8 cellular contexts compared by ENCODE assay signal in genomic region chr12:12717586-12718381, GRCh38. TPM values are rescaled to one million over a fixed set of nuclear protein-coding genes. Genes with fewer than 3 reads are reported as not detected.
DNase-seq lines count a peak whose midpoint lies in the region; ATAC-seq and TF ChIP-seq lines count a peak whose summit lies in the region.

No MANE protein-coding gene starts in this region.

- no peaks in the 10 kb centered on the region for H3K9me3 ChIP-seq in mammary epithelial cell (replicated peaks; ENCODE audit: insufficient read depth, low read length)

- peaks cover 56% of the 10 kb centered on the region for H3K79me2 ChIP-seq in mammary epithelial cell (ENCODE audit: insufficient read depth, low read length)

- dilution Hi-C loops in mammary epithelial cell (cut with HindIII; ENCODE audit: low sequenced_read_pairs) = no loop called here

- H3K4me3 ChIP-seq in mammary epithelial cell (replicated peaks in 1 of 3; ENCODE audit: insufficient read depth in 1 of 3, low read depth in 2 of 3, low read length in 3 of 3) = peak overlapping the region; percentile 92 to 95 (median 95)

- TSS peak; percentile 47 for BruUV-seq in mammary epithelial cell (replicated peaks; lab: Mats Ljungman, UMichigan)

- peak; percentile 13 for ATAC-seq in HG02588 (IDR thresholded peaks at IDR 0.05; ENCODE audit: unreplicated experiment)
- ATAC-seq in stimulated activated naive CD8-positive, alpha-beta T cell treated with anti-CD3 and anti-CD28 coated beads, Interleukin-15, Interleukin-2, amounts not matched to agents 100 U/mL and 50 U/mL, for 24 hours = no peak
- no peak for ATAC-seq in HG03108 (IDR thresholded peaks at IDR 0.05; ENCODE audit: unreplicated experiment)

- H3K9ac ChIP-seq in mammary epithelial cell (ENCODE audit: insufficient read depth, low read length) = peak overlapping the region; percentile 97

- TF ChIP-seq CTCF in mammary epithelial cell (conservative IDR thresholded peaks at IDR 0.05 in 1 of 2, IDR thresholded peaks at IDR 0.05 in 1 of 2; ENCODE audit: extremely low read depth in 1 of 2, insufficient read depth in 1 of 2, low read depth in 1 of 2, low read length in 2 of 2) = no peak

- H2AFZ ChIP-seq in mammary epithelial cell (ENCODE audit: low read depth, low read length) = peak overlapping the region; percentile 72

- in situ Hi-C loops in mammary epithelial cell (cut with MboI; ENCODE audit: low sequenced_read_pairs in 2 of 2) = loop anchor here in 1 of 2 donors (10.0 to 25.0 kb wide), 2 partner anchors 353 to 1155 kb away; no protein-coding TSS in a partner anchor

- peak overlapping the region; percentile 86 for H3K27ac ChIP-seq in mammary epithelial cell (ENCODE audit: insufficient read depth, low read depth, low read length)

- intact Hi-C loops in mammary epithelial cell (cut with micrococcal nuclease) = loop anchor here (1.0 kb wide), 1 partner anchor 8 kb away; no protein-coding TSS in a partner anchor

- CTCF ChIA-PET in mammary epithelial cell (lab: Charles Lee; ENCODE audit: low non-redundant PET) = no interaction called here

- H3K27me3 ChIP-seq in mammary epithelial cell (ENCODE audit: insufficient read depth, low read length) = no peaks in the 10 kb centered on the region

- 2% methylated on average over 40 of the region's 62 CpGs for WGBS in mammary epithelial cell (ENCODE audit: low coverage, missing lambda C conversion rate)

- peak overlapping the region; percentile 90 for H3K4me2 ChIP-seq in mammary epithelial cell (ENCODE audit: insufficient read depth, low read depth, low read length)

- H4K20me1 ChIP-seq in mammary epithelial cell (ENCODE audit: insufficient read depth, low read length) = no peaks in the 10 kb centered on the region

- DNase-seq in NCI-H1694 treated with DMSO at 0.1 percent for 48 hours (lab: John Stamatoyannopoulos, UW) (peak; percentile 54), NCI-H1694 (lab: John Stamatoyannopoulos, UW) (no peak), OCI-M1 (lab: John Stamatoyannopoulos, UW) (peak; percentile 58), mammary epithelial cell (peak; percentile 37), kidney tubule cell (ENCODE audit: low spot score) (peak; percentile 41)
- DNase-seq in stimulated activated naive CD8-positive, alpha-beta T cell treated with anti-CD3 and anti-CD28 coated beads, Interleukin-15, Interleukin-2, amounts not matched to agents 100 U/mL and 50 U/mL, for 24 hours = peak; percentile 42

- H3K36me3 ChIP-seq in mammary epithelial cell (ENCODE audit: insufficient read depth, low read length) = peaks cover 3% of the 10 kb centered on the region

- peaks cover 54% of the 10 kb centered on the region for H3K4me1 ChIP-seq in mammary epithelial cell (ENCODE audit: insufficient read depth, low read length)

RNA-seq across cellular contexts. Expression of gene CDKN1B, which starts 0.6 kb away (rescaled TPM):
- 10 to 100 TPM; 13.3 to 23.0 TPM for total RNA-seq in mammary epithelial cell
- polyA plus RNA-seq in mammary epithelial cell = 4.7 TPM
- polyA minus RNA-seq in mammary epithelial cell = 9.5 TPM

RNA-seq across cellular contexts. Expression of gene GPR19, which starts 21.8 kb away (rescaled TPM):
- 1 to 10 TPM in 1 of 2 donors, not detected in 1; 1.7 TPM for total RNA-seq in mammary epithelial cell
- polyA plus RNA-seq in mammary epithelial cell = 0.74 TPM
- not detected for polyA minus RNA-seq in mammary epithelial cell
